8 cellular contexts compared by ENCODE assay signal in the genomic region with DNA sequence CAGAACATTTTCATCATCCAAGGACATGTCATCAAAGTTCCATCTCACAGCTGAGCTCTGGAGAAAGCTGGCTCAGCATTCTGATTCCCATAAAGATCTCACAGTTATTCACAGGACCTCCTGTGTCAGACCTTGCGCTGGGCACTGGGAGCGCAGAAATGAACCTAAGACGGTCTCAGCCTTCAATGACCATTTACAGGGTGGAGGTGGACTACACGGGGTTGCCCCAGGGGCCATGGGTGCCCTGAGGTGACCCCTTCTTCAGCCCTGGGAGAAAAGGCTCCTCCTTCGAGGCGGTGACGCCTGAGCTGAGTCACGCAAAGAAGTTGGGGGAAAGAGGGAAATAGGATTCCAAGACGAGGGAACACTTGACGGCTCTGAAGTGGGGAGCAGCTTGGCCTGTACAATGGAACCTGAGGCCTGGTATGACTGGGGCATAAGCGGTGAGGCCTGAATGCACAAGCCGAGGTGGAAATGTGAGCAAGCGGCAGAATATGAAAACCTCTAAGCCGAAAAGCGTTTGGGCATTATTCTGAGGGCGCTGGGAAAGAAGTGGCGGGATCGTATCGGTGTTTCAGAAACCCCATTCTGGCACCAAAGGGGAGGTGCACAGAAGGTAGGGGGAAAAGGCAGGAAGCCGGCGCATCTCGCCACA. TPM values are rescaled to one million over a fixed set of nuclear protein-coding genes. Genes with fewer than 3 reads are reported as not detected.
DNase-seq lines count a peak whose midpoint lies in the region; ATAC-seq and TF ChIP-seq lines count a peak whose summit lies in the region.

No MANE protein-coding gene starts in this region.

- H3K4me1 Mint-ChIP-seq in Caco-2 (ENCODE audit: low read depth, unreplicated experiment), result peaks cover 9% of the 10 kb centered on the region

- POLR2A ChIA-PET in Caco-2 (lab: Charles Lee), result no interaction called here
- POLR2A ChIA-PET in SK-N-SH (lab: Yijun Ruan, JAX), result interaction anchor here (0.5 to 2.2 kb wide), 3 partner anchors 14 to 331 kb away, joined by 3 to 7 read pairs (median 3); a partner anchor contains a TSS

- no peaks in the 10 kb centered on the region for H3K9me2 ChIP-seq in SK-N-SH

- H3K79me2 ChIP-seq in SK-N-SH (ENCODE audit: insufficient read depth), result peaks cover 41% of the 10 kb centered on the region

- DNase-seq in Caco-2, result peak; percentile 60 to 70
- peak; percentile 77 for DNase-seq in HCEC 1CT
- peak; percentile 48 for DNase-seq in SK-N-SH
- peak in 6 of 10 donors; percentile 22 to 69 (median 45) for DNase-seq in dorsolateral prefrontal cortex
- peak in 1 of 3 donors; percentile 44 for DNase-seq in right lobe of liver
- DNase-seq in stomach, result peak; percentile 47

- TF ChIP-seq EP300 in SK-N-SH (IDR thresholded peaks at IDR 0.05; ENCODE audit: borderline replicate concordance in 1 of 2, low read depth in 1 of 2, low read length in 1 of 2), result no peak
- no peak for TF ChIP-seq EP300 in stomach (IDR thresholded peaks at IDR 0.05)

- 6% methylated on average over 22 of the region's 22 CpGs for WGBS in SK-N-SH (ENCODE audit: low lambda C conversion rate)
- 11% methylated on average over 18 of the region's 22 CpGs for WGBS in right lobe of liver (ENCODE audit: insufficient coverage, low coverage, low lambda C conversion rate, missing lambda C conversion rate)
- WGBS in stomach, 5 donors, result 3 to 10% (median 6%) methylated on average over 21 to 22 of the region's 22 CpGs

- no peaks in the 10 kb centered on the region for H3K9me3 Mint-ChIP-seq in Caco-2 (ENCODE audit: unreplicated experiment)

- TF ChIP-seq RAD21 in SK-N-SH (IDR thresholded peaks at IDR 0.05; ENCODE audit: low read length), result no peak

- ATAC-seq in right lobe of liver (peak in 1 of 4 donors; percentile 5), HG02870 (IDR thresholded peaks at IDR 0.05; ENCODE audit: unreplicated experiment) (no peak), GM21825 (IDR thresholded peaks at IDR 0.05; ENCODE audit: unreplicated experiment) (no peak)

- H3K4me3 ChIP-seq in Caco-2 (ENCODE audit: low read depth, low read length) (peak overlapping the region; percentile 83), SK-N-SH (ENCODE audit: low read depth in 2 of 2, low read length in 1 of 2) (peak overlapping the region; percentile 90 to 93), dorsolateral prefrontal cortex (peak overlapping the region; percentile 66 to 99 (median 94)), right lobe of liver (peak overlapping the region; percentile 79 to 99 (median 91)), stomach (peak overlapping the region; percentile 64 to 99 (median 92))

- no peak for TF ChIP-seq CTCF in Caco-2 (IDR thresholded peaks at IDR 0.05; ENCODE audit: insufficient read depth in 1 of 2, low read depth in 1 of 2, low read length in 1 of 2, severe bottlenecking in 1 of 2, unreplicated experiment in 1 of 2)
- no peak for TF ChIP-seq CTCF in SK-N-SH (IDR thresholded peaks at IDR 0.05)
- TF ChIP-seq CTCF in dorsolateral prefrontal cortex (IDR thresholded peaks at IDR 0.05 in 54 of 56, conservative IDR thresholded peaks at IDR 0.05 in 2 of 56; ENCODE audit: low read depth in 1 of 56, partially characterized antibody in 56 of 56), result no peak
- no peak for TF ChIP-seq CTCF in right lobe of liver (IDR thresholded peaks at IDR 0.05)
- no peak for TF ChIP-seq CTCF in stomach (IDR thresholded peaks at IDR 0.05)

- no peaks in the 10 kb centered on the region for H3K9me3 ChIP-seq in Caco-2
- no peaks in the 10 kb centered on the region for H3K9me3 ChIP-seq in SK-N-SH
- H3K9me3 ChIP-seq in right lobe of liver, result no peaks in the 10 kb centered on the region
- no peaks in the 10 kb centered on the region for H3K9me3 ChIP-seq in stomach

- no peaks in the 10 kb centered on the region for H3K27me3 Mint-ChIP-seq in Caco-2 (ENCODE audit: insufficient read depth, unreplicated experiment)

- peaks cover 18% of the 10 kb centered on the region for H3F3A ChIP-seq in SK-N-SH (replicated peaks; ENCODE audit: insufficient read depth)

- no TSS peak for BruUV-seq in Caco-2 (replicated peaks; lab: Mats Ljungman, UMichigan)

- H4K20me1 ChIP-seq in SK-N-SH (ENCODE audit: insufficient read depth), result peaks cover 7% of the 10 kb centered on the region; the same call in 1 of the 2 replicates

- peak overlapping the region; percentile 95 for H3K27ac Mint-ChIP-seq in Caco-2 (ENCODE audit: unreplicated experiment)

- no peaks in the 10 kb centered on the region for H3K27me3 ChIP-seq in Caco-2 (replicated peaks; ENCODE audit: control insufficient read depth, insufficient read depth, low read length)
- H3K27me3 ChIP-seq in SK-N-SH (ENCODE audit: insufficient read depth), result no peaks in the 10 kb centered on the region
- no peaks in the 10 kb centered on the region for H3K27me3 ChIP-seq in dorsolateral prefrontal cortex
- no peaks in the 10 kb centered on the region for H3K27me3 ChIP-seq in right lobe of liver
- H3K27me3 ChIP-seq in stomach, result no peaks in the 10 kb centered on the region

- H3K4me3 Mint-ChIP-seq in Caco-2 (ENCODE audit: unreplicated experiment), result peak overlapping the region; percentile 96

- TF ChIP-seq POLR2A in right lobe of liver (IDR thresholded peaks at IDR 0.05), result no peak
- no peak for TF ChIP-seq POLR2A in stomach (IDR thresholded peaks at IDR 0.05)

- H3K4me1 ChIP-seq in Caco-2 (peaks cover 6% of the 10 kb centered on the region; the same call in 1 of the 2 replicates), SK-N-SH (ENCODE audit: control insufficient read depth in 1 of 2, insufficient read depth in 2 of 2, low read depth in 1 of 2, low read length in 1 of 2) (peaks cover 0 to 13% of the 10 kb centered on the region in 2 experiments; a peak in 3 of 4 replicates), right lobe of liver (peaks cover 0 to 6% (median 2%) of the 10 kb centered on the region in 4 donors), stomach (peaks cover 9 to 47% (median 32%) of the 10 kb centered on the region in 4 donors)

- CTCF ChIA-PET in Caco-2 (lab: Charles Lee), result interaction anchor here (0.9 to 2.6 kb wide), 2 partner anchors 14 to 16 kb away, joined by 3 to 8 read pairs; no protein-coding TSS in a partner anchor
- CTCF ChIA-PET in SK-N-SH (lab: Yijun Ruan, JAX), result interaction anchor here (1.0 to 1.8 kb wide), 4 partner anchors 11 to 321 kb away, joined by 4 to 7 read pairs (median 5); no protein-coding TSS in a partner anchor

- H2AFZ ChIP-seq in SK-N-SH (ENCODE audit: low read depth), result peak overlapping the region; percentile 72

- intact Hi-C loops in Caco-2 (cut with micrococcal nuclease; ENCODE audit: unreplicated experiment) (no loop called here), dorsolateral prefrontal cortex (cut with DNase I) (loop anchor here (5.0 to 10.0 kb wide), 4 partner anchors 187 to 560 kb away; a partner anchor contains a TSS), right lobe of liver (cut with DNase I) (no loop called here), stomach (cut with DNase I; ENCODE audit: low total_unique reads) (no loop called here)

- H3K27ac ChIP-seq in SK-N-SH (ENCODE audit: low read depth in 2 of 2, low read length in 1 of 2), result peak overlapping the region; percentile 82 to 91
- H3K27ac ChIP-seq in dorsolateral prefrontal cortex, result peak overlapping the region; percentile 55 to 98 (median 92)
- peak overlapping the region; percentile 60 to 93 (median 88) for H3K27ac ChIP-seq in right lobe of liver
- H3K27ac ChIP-seq in stomach, result peak overlapping the region; percentile 89 to 98 (median 97)

- H3K36me3 ChIP-seq in Caco-2 (ENCODE audit: control insufficient read depth, insufficient read depth, low read length) (peaks cover 2% of the 10 kb centered on the region), SK-N-SH (replicated peaks in 1 of 2; ENCODE audit: control insufficient read depth in 1 of 2, insufficient read depth in 2 of 2, low read length in 1 of 2) (peaks cover 15 to 30% of the 10 kb centered on the region in 2 experiments), right lobe of liver (peaks cover 0 to 33% (median 13%) of the 10 kb centered on the region in 4 donors), stomach (peaks cover 26 to 38% (median 31%) of the 10 kb centered on the region in 4 donors)

- H3K9ac ChIP-seq in SK-N-SH, result peak overlapping the region; percentile 97

- peaks cover 38% of the 10 kb centered on the region for H3K36me3 Mint-ChIP-seq in Caco-2 (ENCODE audit: insufficient read depth, unreplicated experiment)

- peak overlapping the region; percentile 89 for H3K4me2 ChIP-seq in SK-N-SH

TF ChIP-seq in SK-N-SH, 30 proteins besides CTCF, POLR2A, EP300 and RAD21 (continues in another document):
- peak; percentile 53; the same call in 1 of the 2 replicates for TF ChIP-seq POLR2AphosphoS5 (IDR thresholded peaks at IDR 0.05; ENCODE audit: low read depth, low read length)
- no peak for TF ChIP-seq NFIC (IDR thresholded peaks at IDR 0.05; ENCODE audit: borderline replicate concordance)
- no peak for TF ChIP-seq RCOR1 (IDR thresholded peaks at IDR 0.05; ENCODE audit: low read length)
- no peak for TF ChIP-seq SMC3 (IDR thresholded peaks at IDR 0.05; ENCODE audit: low read depth, low read length)

RNA-seq across cellular contexts. Expression of a gene that starts 0.8 kb away (rescaled TPM):
- total RNA-seq in Caco-2 (2022) (31.1 and 32.4 TPM in 2 replicates), dorsolateral prefrontal cortex (10 to 100 TPM; 15.7 to 56.7 (median 29.3) TPM), right lobe of liver (10 to 100 TPM; 11.8 to 18.0 (median 15.1) TPM), stomach (10 to 100 TPM; 27.0 to 81.0 (median 31.5) TPM)
- polyA plus RNA-seq in SK-N-SH (2012; rRNA removed) (16.6 and 18.7 TPM in 2 replicates), stomach (10 to 100 TPM; 11.6 to 15.6 (median 15.1) TPM)
- 9.5 and 11.7 TPM in 2 replicates for polyA plus RNA-seq in SK-N-SH (2012; cell fraction: cytosol; rRNA removed)
- polyA plus RNA-seq in SK-N-SH (2012; cell fraction: nucleus; rRNA removed), result 50.3 and 56.0 TPM in 2 replicates

RNA-seq across cellular contexts. Expression of a gene that starts 39.0 kb away (rescaled TPM):
- 12.1 and 14.0 TPM in 2 replicates for total RNA-seq in Caco-2 (2022)
- polyA plus RNA-seq in SK-N-SH (2012; rRNA removed), result 4.9 and 5.2 TPM in 2 replicates
- polyA plus RNA-seq in SK-N-SH (2012; cell fraction: cytosol; rRNA removed), result 3.8 and 5.1 TPM in 2 replicates
- polyA plus RNA-seq in SK-N-SH (2012; cell fraction: nucleus; rRNA removed), result 3.9 and 4.9 TPM in 2 replicates
- total RNA-seq in dorsolateral prefrontal cortex, result 1 to 10 TPM in 4 of 120 experiments, under 1 TPM in 111, not detected in 5; 0.17 to 1.3 (median 0.44) TPM
- total RNA-seq in right lobe of liver, result 1 to 10 TPM in 2 of 6 experiments, under 1 TPM in 4; 0.11 to 4.0 (median 0.45) TPM
- 10 to 100 TPM in 2 of 5 donors, 1 to 10 TPM in 3; 1.4 to 19.4 (median 2.2) TPM for total RNA-seq in stomach
- 1 to 10 TPM; 1.1 to 1.7 (median 1.6) TPM for polyA plus RNA-seq in stomach

RNA-seq across cellular contexts. Expression of a gene that starts 39.2 kb away (rescaled TPM):
- 40.4 and 43.1 TPM in 2 replicates for total RNA-seq in Caco-2 (2022)
- 20.4 and 24.3 TPM in 2 replicates for polyA plus RNA-seq in SK-N-SH (2012; rRNA removed)
- 13.8 and 16.8 TPM in 2 replicates for polyA plus RNA-seq in SK-N-SH (2012; cell fraction: cytosol; rRNA removed)
- 45.4 and 52.8 TPM in 2 replicates for polyA plus RNA-seq in SK-N-SH (2012; cell fraction: nucleus; rRNA removed)
- 10 to 100 TPM; 30.5 to 72.7 (median 39.3) TPM for total RNA-seq in dorsolateral prefrontal cortex
- 10 to 100 TPM in 4 of 6 experiments, 1 to 10 TPM in 2; 4.5 to 14.4 (median 11.4) TPM for total RNA-seq in right lobe of liver
- 10 to 100 TPM in 3 of 5 donors, 1 to 10 TPM in 2; 7.6 to 21.7 (median 11.6) TPM for total RNA-seq in stomach
- polyA plus RNA-seq in stomach, result 10 to 100 TPM; 12.8 to 21.1 (median 15.1) TPM

Comparison
In these comparisons a context has a peak if more than half of its experiments do, and no peak if none do; other contexts are left out.
1. intact Hi-C loops: an anchor here in dorsolateral prefrontal cortex (5.0 to 10.0 kb wide); none called in Caco-2, right lobe of liver and stomach.